Comparison of ENCODE assay signal across 28 cellular contexts in genomic region chr17:66343531-66344078, GRCh38. TPM values are rescaled to one million over a fixed set of nuclear protein-coding genes. Genes with fewer than 3 reads are reported as not detected.
A peak's percentile ranks its signal among the peaks of the same experiment; 100 is the strongest.
DNase-seq lines count a peak whose midpoint lies in the region; ATAC-seq, FAIRE-seq and TF ChIP-seq lines count a peak whose summit lies in the region.
"Had no signal": no experiment of that assay in that cellular context is flagged by ENCODE, and none has a peak within 500 bp of the region (broad histone marks: within the 10 kb centered on the region; RNA-seq: fewer than 3 reads in every experiment).

No MANE protein-coding gene starts in this region.

- no peak overlapping the region for H3K27ac ChIP-seq in kidney (ENCODE audit: low read depth in 2 of 2, low read length in 2 of 2)
- H3K27ac ChIP-seq: breast epithelium, C4-2B, dorsolateral prefrontal cortex, GM23248, Peyer's patch, right atrium auricular region, transverse colon had no signal

- H3K4me1 ChIP-seq in kidney (ENCODE audit: control insufficient read depth in 1 of 2, insufficient read depth in 1 of 2, low read depth in 1 of 2, low read length in 2 of 2), result peaks cover 10 to 26% of the 10 kb centered on the region in 2 donors
- H3K4me1 ChIP-seq: breast epithelium had no signal

- H3K36me3 ChIP-seq in kidney (ENCODE audit: control insufficient read depth in 1 of 2, insufficient read depth in 2 of 2, low read length in 2 of 2), result no peaks in the 10 kb centered on the region
- H3K36me3 ChIP-seq: breast epithelium, Peyer's patch, right atrium auricular region, transverse colon had no signal

- no peaks in the 10 kb centered on the region for H3K27me3 Mint-ChIP-seq in activated T-cell treated with anti-CD3 and anti-CD28 coated beads, Interleukin-2, amount 50 U/mL, for 24 hours
- H3K27me3 Mint-ChIP-seq in activated T-cell treated with anti-CD3 and anti-CD28 coated beads, Interleukin-2, amount 50 U/mL, for 72 hours (ENCODE audit: low read depth), result no peaks in the 10 kb centered on the region
- H3K27me3 Mint-ChIP-seq: activated CD4-positive, alpha-beta T cell treated with anti-CD3 and anti-CD28 coated beads, Interleukin-2, amount 10 ng/mL, durations not matched to agents 7 days and 5 days; activated naive CD8-positive, alpha-beta T cell; stimulated activated naive CD8-positive, alpha-beta T cell treated with anti-CD3 and anti-CD28 coated beads, Interleukin-15, Interleukin-2, amounts not matched to agents 100 ng/mL and 50 ng/mL, for 24 hours had no signal

- FAIRE-seq in kidney (lab: Jason Lieb, UNC), result no peak
- FAIRE-seq: GM18507 had no signal

- DNase-seq in activated T-cell treated with anti-CD3 and anti-CD28 coated beads, Interleukin-2, amount 50 U/mL, for 24 hours, result no peak
- DNase-seq in activated T-cell treated with anti-CD3 and anti-CD28 coated beads, Interleukin-2, amount 50 U/mL, for 72 hours, result no peak
- peak; percentile 24 for DNase-seq in MV-4-11 (lab: John Stamatoyannopoulos, UW)
- DNase-seq in choroid plexus epithelial cell (ENCODE audit: low read depth), result peak; percentile 35
- peak; percentile 30 for DNase-seq in renal cortical epithelial cell (ENCODE audit: low read depth)
- no peak for DNase-seq in GDM1 (lab: John Stamatoyannopoulos, UW)
- DNase-seq in NCI-H128 (lab: John Stamatoyannopoulos, UW; ENCODE audit: unreplicated experiment), result no peak
- no peak for DNase-seq in kidney
- DNase-seq: activated CD4-positive, alpha-beta T cell treated with anti-CD3 and anti-CD28 coated beads, Interleukin-2, amount 10 ng/mL, durations not matched to agents 7 days and 5 days; activated T-cell treated with anti-CD3 and anti-CD28 coated beads for 4 hours; dorsolateral prefrontal cortex; GM23248; left ventricle myocardium superior; NCI-H1436; NCI-H2171; NCI-H82; occipital lobe; Peyer's patch; SK-N-SH; transverse colon had no signal

- H3K9me3 ChIP-seq in kidney (ENCODE audit: control insufficient read depth in 1 of 2, low read length in 2 of 2), result no peaks in the 10 kb centered on the region
- H3K9me3 ChIP-seq: breast epithelium, Peyer's patch, right atrium auricular region, SK-N-SH, transverse colon had no signal

- no peak overlapping the region for H3K9ac ChIP-seq in kidney (ENCODE audit: low read length in 2 of 2)
- H3K9ac ChIP-seq: GM23248, SK-N-SH had no signal

- intact Hi-C loops in kidney (cut with DNase I), result no loop called here

- H3K4me3 ChIP-seq in choroid plexus epithelial cell (ENCODE audit: low read depth, low read length) (no peak overlapping the region), kidney (ENCODE audit: low read length in 2 of 2) (no peak overlapping the region)
- H3K4me3 ChIP-seq: breast epithelium, dorsolateral prefrontal cortex, GM23248, Peyer's patch, right atrium auricular region, transverse colon had no signal

- H3K4me3 Mint-ChIP-seq in activated T-cell treated with anti-CD3 and anti-CD28 coated beads, Interleukin-2, amount 50 U/mL, for 24 hours, result no peak overlapping the region
- no peak overlapping the region for H3K4me3 Mint-ChIP-seq in activated T-cell treated with anti-CD3 and anti-CD28 coated beads, Interleukin-2, amount 50 U/mL, for 72 hours
- H3K4me3 Mint-ChIP-seq: activated CD4-positive, alpha-beta T cell treated with anti-CD3 and anti-CD28 coated beads, Interleukin-2, amount 10 ng/mL, durations not matched to agents 7 days and 5 days; activated naive CD8-positive, alpha-beta T cell; IgD-negative memory B cell; stimulated activated naive CD8-positive, alpha-beta T cell treated with anti-CD3 and anti-CD28 coated beads, Interleukin-15, Interleukin-2, amounts not matched to agents 100 ng/mL and 50 ng/mL, for 24 hours had no signal

- no peaks in the 10 kb centered on the region for H3K9me3 Mint-ChIP-seq in activated T-cell treated with anti-CD3 and anti-CD28 coated beads, Interleukin-2, amount 50 U/mL, for 24 hours
- no peaks in the 10 kb centered on the region for H3K9me3 Mint-ChIP-seq in activated T-cell treated with anti-CD3 and anti-CD28 coated beads, Interleukin-2, amount 50 U/mL, for 72 hours
- H3K9me3 Mint-ChIP-seq: activated CD4-positive, alpha-beta T cell treated with anti-CD3 and anti-CD28 coated beads, Interleukin-2, amount 10 ng/mL, durations not matched to agents 7 days and 5 days; IgD-negative memory B cell; stimulated activated naive CD8-positive, alpha-beta T cell treated with anti-CD3 and anti-CD28 coated beads, Interleukin-15, Interleukin-2, amounts not matched to agents 100 ng/mL and 50 ng/mL, for 24 hours had no signal

- peaks cover 55% of the 10 kb centered on the region for H3K36me3 Mint-ChIP-seq in activated T-cell treated with anti-CD3 and anti-CD28 coated beads, Interleukin-2, amount 50 U/mL, for 24 hours (ENCODE audit: low read depth)
- H3K36me3 Mint-ChIP-seq in activated T-cell treated with anti-CD3 and anti-CD28 coated beads, Interleukin-2, amount 50 U/mL, for 72 hours (ENCODE audit: insufficient read depth in 2 of 2), result peaks cover 3 to 16% of the 10 kb centered on the region in 2 donors
- H3K36me3 Mint-ChIP-seq: IgD-negative memory B cell had no signal

- ATAC-seq in activated T-cell treated with anti-CD3 and anti-CD28 coated beads, Interleukin-2, amount 50 U/mL, for 72 hours (replicated peaks in 1 of 2), result no peak
- ATAC-seq: esophagus mucosa, left ventricle myocardium superior had no signal

- H3K4me1 Mint-ChIP-seq in activated T-cell treated with anti-CD3 and anti-CD28 coated beads, Interleukin-2, amount 50 U/mL, for 24 hours (ENCODE audit: low read depth), result peaks cover 69% of the 10 kb centered on the region
- peaks cover 67% of the 10 kb centered on the region for H3K4me1 Mint-ChIP-seq in activated T-cell treated with anti-CD3 and anti-CD28 coated beads, Interleukin-2, amount 50 U/mL, for 72 hours (ENCODE audit: low read depth)
- H3K4me1 Mint-ChIP-seq: IgD-negative memory B cell had no signal

- peak overlapping the region; percentile 24 for H3K27ac Mint-ChIP-seq in activated T-cell treated with anti-CD3 and anti-CD28 coated beads, Interleukin-2, amount 50 U/mL, for 24 hours
- no peak overlapping the region for H3K27ac Mint-ChIP-seq in activated T-cell treated with anti-CD3 and anti-CD28 coated beads, Interleukin-2, amount 50 U/mL, for 72 hours
- H3K27ac Mint-ChIP-seq: activated CD4-positive, alpha-beta T cell treated with anti-CD3 and anti-CD28 coated beads, Interleukin-2, amount 10 ng/mL, durations not matched to agents 7 days and 5 days; IgD-negative memory B cell; stimulated activated naive CD8-positive, alpha-beta T cell treated with anti-CD3 and anti-CD28 coated beads, Interleukin-15, Interleukin-2, amounts not matched to agents 100 ng/mL and 50 ng/mL, for 24 hours had no signal

- TF ChIP-seq CTCF in choroid plexus epithelial cell (conservative IDR thresholded peaks at IDR 0.05; ENCODE audit: low read depth, low read length), result no peak
- no peak for TF ChIP-seq CTCF in kidney (IDR thresholded peaks at IDR 0.05; ENCODE audit: borderline replicate concordance, extremely low read depth, insufficient read depth)

RNA-seq across cellular contexts. Expression of gene PRKCA, which starts 41.2 kb away (rescaled TPM):
- 100 to 1,000 TPM; 126 to 138 TPM for total RNA-seq in activated T-cell treated with anti-CD3 and anti-CD28 coated beads, Interleukin-2, amount 50 U/mL, for 72 hours
- total RNA-seq in renal cortical epithelial cell (7.3 and 31.9 TPM in 2 replicates), kidney (50.8 TPM)
- 8.0 TPM for polyA plus RNA-seq in kidney (ENCODE audit: insufficient read depth, low read depth, low replicate concordance)

Comparison
In these comparisons a context has a peak if more than half of its experiments do, and no peak if none do; other contexts are left out.
1. DNase-seq: peak in MV-4-11 (single experiment), choroid plexus epithelial cell (single experiment) and renal cortical epithelial cell (single experiment); none in activated T-cell treated with anti-CD3 and anti-CD28 coated beads, Interleukin-2, amount 50 U/mL, for 24 hours (single experiment), activated T-cell treated with anti-CD3 and anti-CD28 coated beads, Interleukin-2, amount 50 U/mL, for 72 hours (0 of 2), GDM1 (single experiment), NCI-H128 (single experiment) and kidney (single experiment).